Comparison of ENCODE assay signal across 10 cellular contexts in the genomic region with DNA sequence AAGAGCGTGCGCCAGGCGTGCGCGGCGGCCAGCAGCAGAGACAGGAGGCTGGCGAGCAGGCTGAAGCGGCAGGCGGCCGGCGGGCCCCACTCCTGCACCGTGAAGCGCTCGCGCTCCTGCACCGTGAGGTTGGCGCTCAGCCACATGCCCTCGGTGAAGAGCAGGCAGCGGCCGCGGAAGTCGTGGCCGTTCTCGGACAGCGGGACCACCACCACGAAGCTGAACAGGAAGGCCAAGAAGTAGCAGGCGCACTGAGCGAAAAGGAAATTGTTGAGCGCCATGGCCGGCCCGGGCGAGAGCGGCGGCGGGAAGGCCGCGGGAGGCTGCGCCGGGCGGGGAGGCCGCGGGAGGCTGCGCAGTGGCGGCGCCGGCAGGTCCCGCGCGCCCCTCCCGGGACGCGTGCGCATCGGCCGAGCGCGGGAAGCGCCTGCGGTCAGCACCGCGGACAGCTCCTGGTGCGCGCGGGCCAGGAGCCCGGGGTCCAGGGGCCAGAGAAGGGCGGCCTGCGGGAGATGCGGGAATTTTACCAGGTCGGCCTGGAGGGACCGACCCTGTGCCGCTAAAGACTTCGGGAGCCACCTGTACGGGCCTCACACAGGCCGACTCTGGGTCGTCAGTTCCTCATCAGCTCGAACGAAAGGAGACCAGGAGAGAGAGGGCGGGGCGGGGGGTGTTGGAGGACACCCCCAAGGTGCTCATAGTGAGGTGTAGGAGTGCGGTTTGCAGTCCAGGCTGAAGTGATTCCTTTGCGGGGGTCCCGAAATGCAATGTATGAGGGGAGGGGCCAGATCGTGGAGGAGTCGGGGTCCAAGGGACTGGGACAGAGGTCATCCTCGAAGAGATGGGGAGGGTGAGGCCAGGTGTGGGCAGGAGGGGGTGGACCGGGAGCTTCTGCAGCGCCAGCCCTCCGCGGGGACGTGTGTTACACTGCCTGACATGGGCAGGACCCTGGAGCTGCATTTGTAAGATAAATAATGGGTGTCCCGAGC. TPM values are rescaled to one million over a fixed set of nuclear protein-coding genes. Genes with fewer than 3 reads are reported as not detected.
A peak's percentile ranks its signal among the peaks of the same experiment; 100 is the strongest.
DNase-seq lines count a peak whose midpoint lies in the region; ATAC-seq and TF ChIP-seq lines count a peak whose summit lies in the region.
"Had no signal": no experiment of that assay in that cellular context is flagged by ENCODE, and none has a peak within 500 bp of the region (broad histone marks: within the 10 kb centered on the region; RNA-seq: fewer than 3 reads in every experiment).

A gene (minus strand): TSS at position 312 of the 989 bp plus-strand sequence. CDS start 31 bp downstream, at position 281.

- no peak within 1 kb of the TSS for H3K27ac Mint-ChIP-seq in activated CD4-positive, alpha-beta T cell treated with anti-CD3 and anti-CD28 coated beads, Interleukin-2, amount 10 ng/mL, durations not matched to agents 7 days and 5 days
- H3K27ac Mint-ChIP-seq in activated naive CD8-positive, alpha-beta T cell treated with anti-CD3 and anti-CD28 coated beads, Interleukin-2, amount 50 U/mL, for 24 hours = no peak within 1 kb of the TSS
- H3K27ac Mint-ChIP-seq in CD14-positive monocyte = no peak within 1 kb of the TSS
- H3K27ac Mint-ChIP-seq: CD4-positive, CD25-positive, alpha-beta regulatory T cell had no signal

- intact Hi-C loops in stomach (cut with DNase I; ENCODE audit: low total_unique reads) = no loop called here
- intact Hi-C loops in CD14-positive monocyte (cut with micrococcal nuclease) = no loop called here

- POLR2A ChIA-PET in activated CD4-positive, alpha-beta T cell treated with anti-CD3 and anti-CD28 coated beads, Interleukin-2, amount 10 ng/mL, durations not matched to agents 7 days and 5 days (lab: Charles Lee) = no interaction called here

- no peak within 1 kb of the TSS for H3K9ac ChIP-seq in iPS-15b (ENCODE audit: low read depth, low read length)

- DNase-seq in activated CD4-positive, alpha-beta T cell treated with anti-CD3 and anti-CD28 coated beads, Interleukin-2, amount 10 ng/mL, durations not matched to agents 7 days and 5 days = no peak
- no peak for DNase-seq in activated CD4-positive, alpha-beta T cell treated with anti-CD3 and anti-CD28 coated beads for 1 hour
- DNase-seq in activated naive CD8-positive, alpha-beta T cell treated with anti-CD3 and anti-CD28 coated beads, Interleukin-2, amount 50 U/mL, for 24 hours = peak; percentile 11
- no peak for DNase-seq in stomach
- no peak for DNase-seq in CD14-positive monocyte (ENCODE audit: low spot score)
- no peak for DNase-seq in NCI-H1436 (lab: John Stamatoyannopoulos, UW)
- DNase-seq in SHP77 (lab: John Stamatoyannopoulos, UW) = no peak
- DNase-seq: CD4-positive, CD25-positive, alpha-beta regulatory T cell had no signal

- no peak for ATAC-seq in activated naive CD8-positive, alpha-beta T cell treated with anti-CD3 and anti-CD28 coated beads, Interleukin-2, amount 50 U/mL, for 24 hours

- peaks cover 3% of the 10 kb centered on the region for H3K4me1 Mint-ChIP-seq in activated CD4-positive, alpha-beta T cell treated with anti-CD3 and anti-CD28 coated beads, Interleukin-2, amount 10 ng/mL, durations not matched to agents 7 days and 5 days
- peaks cover 2% of the 10 kb centered on the region for H3K4me1 Mint-ChIP-seq in activated naive CD8-positive, alpha-beta T cell treated with anti-CD3 and anti-CD28 coated beads, Interleukin-2, amount 50 U/mL, for 24 hours
- H3K4me1 Mint-ChIP-seq in CD14-positive monocyte = peaks cover 2% of the 10 kb centered on the region

- no peak within 1 kb of the TSS for H3K27ac ChIP-seq in stomach

- H3K27me3 Mint-ChIP-seq in activated CD4-positive, alpha-beta T cell treated with anti-CD3 and anti-CD28 coated beads, Interleukin-2, amount 10 ng/mL, durations not matched to agents 7 days and 5 days = peaks cover 35% of the 10 kb centered on the region
- H3K27me3 Mint-ChIP-seq in activated naive CD8-positive, alpha-beta T cell treated with anti-CD3 and anti-CD28 coated beads, Interleukin-2, amount 50 U/mL, for 24 hours = peaks cover 58% of the 10 kb centered on the region
- H3K27me3 Mint-ChIP-seq in CD14-positive monocyte (ENCODE audit: low read depth in 3 of 3) = peaks cover 33 to 51% (median 50%) of the 10 kb centered on the region in 3 donors

- H3K9me3 ChIP-seq in iPS-15b (ENCODE audit: control insufficient read depth, insufficient read depth, low read length) (no peaks in the 10 kb centered on the region), stomach (peaks cover 0 to 3% (median 0%) of the 10 kb centered on the region in 4 donors)

- H3K4me3 ChIP-seq in iPS-15b (ENCODE audit: low read depth, low read length) = peak within 1 kb of the TSS; percentile 48
- peak within 1 kb of the TSS; percentile 19 to 34 (median 26) for H3K4me3 ChIP-seq in stomach

- TF ChIP-seq POLR2A in stomach (IDR thresholded peaks at IDR 0.05) = no peak

- no peaks in the 10 kb centered on the region for H3K36me3 Mint-ChIP-seq in activated CD4-positive, alpha-beta T cell treated with anti-CD3 and anti-CD28 coated beads, Interleukin-2, amount 10 ng/mL, durations not matched to agents 7 days and 5 days (ENCODE audit: low read depth)
- H3K36me3 Mint-ChIP-seq in activated naive CD8-positive, alpha-beta T cell treated with anti-CD3 and anti-CD28 coated beads, Interleukin-2, amount 50 U/mL, for 24 hours (ENCODE audit: low read depth) = no peaks in the 10 kb centered on the region
- no peaks in the 10 kb centered on the region for H3K36me3 Mint-ChIP-seq in CD14-positive monocyte
- H3K36me3 Mint-ChIP-seq: CD4-positive, CD25-positive, alpha-beta regulatory T cell; IgD-negative memory B cell had no signal

- peak within 1 kb of the TSS; percentile 30 for H3K4me3 Mint-ChIP-seq in activated CD4-positive, alpha-beta T cell treated with anti-CD3 and anti-CD28 coated beads, Interleukin-2, amount 10 ng/mL, durations not matched to agents 7 days and 5 days
- H3K4me3 Mint-ChIP-seq in activated naive CD8-positive, alpha-beta T cell treated with anti-CD3 and anti-CD28 coated beads, Interleukin-2, amount 50 U/mL, for 24 hours = no peak within 1 kb of the TSS
- H3K4me3 Mint-ChIP-seq in CD14-positive monocyte = peak within 1 kb of the TSS in 1 of 2 donors; percentile 85

- TF ChIP-seq CTCF in stomach (IDR thresholded peaks at IDR 0.05) = no peak
- no peak for TF ChIP-seq CTCF in CD14-positive monocyte (IDR thresholded peaks at IDR 0.05)

- H3K4me1 ChIP-seq in iPS-15b (ENCODE audit: control insufficient read depth, insufficient read depth, low read length) (no peaks in the 10 kb centered on the region), stomach (peaks cover 5 to 9% (median 7%) of the 10 kb centered on the region in 4 donors)

- no peak for TF ChIP-seq EP300 in stomach (IDR thresholded peaks at IDR 0.05)

- CTCF ChIA-PET in activated CD4-positive, alpha-beta T cell treated with anti-CD3 and anti-CD28 coated beads, Interleukin-2, amount 10 ng/mL, durations not matched to agents 7 days and 5 days (lab: Charles Lee) = no interaction called here

- WGBS in stomach, 5 donors = 6 to 25% (median 8%) methylated on average over 26 to 91 of the region's 91 CpGs

- peaks cover 1% of the 10 kb centered on the region for H3K36me3 ChIP-seq in iPS-15b (ENCODE audit: control insufficient read depth, insufficient read depth, low read length)
- no peaks in the 10 kb centered on the region for H3K36me3 ChIP-seq in stomach

- no peaks in the 10 kb centered on the region for H3K9me3 Mint-ChIP-seq in activated CD4-positive, alpha-beta T cell treated with anti-CD3 and anti-CD28 coated beads, Interleukin-2, amount 10 ng/mL, durations not matched to agents 7 days and 5 days
- no peaks in the 10 kb centered on the region for H3K9me3 Mint-ChIP-seq in activated naive CD8-positive, alpha-beta T cell treated with anti-CD3 and anti-CD28 coated beads, Interleukin-2, amount 50 U/mL, for 24 hours
- peaks cover 0 to 11% (median 2%) of the 10 kb centered on the region in 7 donors for H3K9me3 Mint-ChIP-seq in CD14-positive monocyte

- H3K27me3 ChIP-seq in iPS-15b (ENCODE audit: control insufficient read depth, insufficient read depth, low read length) (peaks cover 18% of the 10 kb centered on the region), stomach (peaks cover 0 to 87% (median 36%) of the 10 kb centered on the region in 3 donors)

RNA-seq across cellular contexts. Expression of the gene that starts here (rescaled TPM):
- not detected for total RNA-seq in activated CD4-positive, alpha-beta T cell treated with anti-CD3 and anti-CD28 coated beads, Interleukin-2, amount 10 ng/mL, durations not matched to agents 7 days and 5 days
- 1 to 10 TPM in 1 of 5 donors, under 1 TPM in 2, not detected in 2; 0.58 to 4.6 (median 0.92) TPM for total RNA-seq in stomach
- polyA plus RNA-seq in stomach (1 to 10 TPM in 1 of 3 donors, under 1 TPM in 1, not detected in 1; 0.87 to 1.4 TPM), CD14-positive monocyte (not detected)
- total RNA-seq: CD4-positive, CD25-positive, alpha-beta regulatory T cell had no signal
- polyA plus RNA-seq: CD4-positive, CD25-positive, alpha-beta regulatory T cell; IgD-negative memory B cell had no signal
